ENCODE assay signal across 12 cellular contexts in genomic region chr14:51539571-51540037, GRCh38.
DNase-seq lines count a peak whose midpoint lies in the region; ATAC-seq and TF ChIP-seq lines count a peak whose summit lies in the region.
"Had no signal": no experiment of that assay in that cellular context is flagged by ENCODE, and none has a peak within 500 bp of the region (broad histone marks: within the 10 kb centered on the region; RNA-seq: fewer than 3 reads in every experiment).

No MANE protein-coding gene starts in this region.

- H3K36me3 Mint-ChIP-seq in activated CD4-positive, alpha-beta T cell treated with anti-CD3 and anti-CD28 coated beads, Interleukin-2, amount 10 ng/mL, durations not matched to agents 7 days and 5 days (ENCODE audit: low read depth): no peaks in the 10 kb centered on the region
- H3K36me3 Mint-ChIP-seq in glutamatergic neuron (ENCODE audit: unreplicated experiment): no peaks in the 10 kb centered on the region

- ATAC-seq in HG02840 (IDR thresholded peaks at IDR 0.05; ENCODE audit: low FRiP score, unreplicated experiment): no peak
- ATAC-seq: HepG2 had no signal

- no peaks in the 10 kb centered on the region for H3K4me1 Mint-ChIP-seq in activated CD4-positive, alpha-beta T cell treated with anti-CD3 and anti-CD28 coated beads, Interleukin-2, amount 10 ng/mL, durations not matched to agents 7 days and 5 days
- no peaks in the 10 kb centered on the region for H3K4me1 Mint-ChIP-seq in glutamatergic neuron (ENCODE audit: low read depth, unreplicated experiment)

- no peaks in the 10 kb centered on the region for H3K27me3 ChIP-seq in MM.1S (replicated peaks; ENCODE audit: insufficient read depth, low read length)
- H3K27me3 ChIP-seq: stomach had no signal

- POLR2A ChIA-PET in activated CD4-positive, alpha-beta T cell treated with anti-CD3 and anti-CD28 coated beads, Interleukin-2, amount 10 ng/mL, durations not matched to agents 7 days and 5 days (lab: Charles Lee): no interaction called here

- H3K79me2 ChIP-seq in MM.1S (ENCODE audit: low read length): no peaks in the 10 kb centered on the region

- CTCF ChIA-PET in activated CD4-positive, alpha-beta T cell treated with anti-CD3 and anti-CD28 coated beads, Interleukin-2, amount 10 ng/mL, durations not matched to agents 7 days and 5 days (lab: Charles Lee): interaction anchor here (3.4 kb wide), 1 partner anchor 11 kb away, joined by 8 read pairs; no protein-coding TSS in a partner anchor

- no peaks in the 10 kb centered on the region for H4K20me1 ChIP-seq in MM.1S (ENCODE audit: insufficient read depth, low read length)

- peaks cover 14% of the 10 kb centered on the region for H3K27me3 Mint-ChIP-seq in activated CD4-positive, alpha-beta T cell treated with anti-CD3 and anti-CD28 coated beads, Interleukin-2, amount 10 ng/mL, durations not matched to agents 7 days and 5 days
- peaks cover 2% of the 10 kb centered on the region for H3K27me3 Mint-ChIP-seq in glutamatergic neuron (ENCODE audit: unreplicated experiment)

- H3K4me3 Mint-ChIP-seq in activated CD4-positive, alpha-beta T cell treated with anti-CD3 and anti-CD28 coated beads, Interleukin-2, amount 10 ng/mL, durations not matched to agents 7 days and 5 days: no peak overlapping the region
- no peak overlapping the region for H3K4me3 Mint-ChIP-seq in glutamatergic neuron (ENCODE audit: unreplicated experiment)

- H3K9me2 ChIP-seq in MM.1S (replicated peaks; ENCODE audit: insufficient read depth, low read length): no peaks in the 10 kb centered on the region

- no peak overlapping the region for H3K9ac ChIP-seq in MM.1S (ENCODE audit: low read length)

- no peaks in the 10 kb centered on the region for H3K36me3 ChIP-seq in MM.1S (replicated peaks; ENCODE audit: insufficient read depth, low read length)
- H3K36me3 ChIP-seq: stomach had no signal

- no peak overlapping the region for H3K27ac ChIP-seq in MM.1S (ENCODE audit: low read length)
- H3K27ac ChIP-seq: C4-2B had no signal

- H3K4me3 ChIP-seq in AG09309 (ENCODE audit: control insufficient read depth, low read depth, low read length) (no peak overlapping the region), MM.1S (ENCODE audit: low read length) (no peak overlapping the region)
- H3K4me3 ChIP-seq: stomach had no signal

- no peak overlapping the region for H3K27ac Mint-ChIP-seq in activated CD4-positive, alpha-beta T cell treated with anti-CD3 and anti-CD28 coated beads, Interleukin-2, amount 10 ng/mL, durations not matched to agents 7 days and 5 days
- H3K27ac Mint-ChIP-seq in glutamatergic neuron (ENCODE audit: unreplicated experiment): no peak overlapping the region

- DNase-seq in AG09309 (ENCODE audit: low read depth) (peak; percentile 41), LHCN-M2 (ENCODE audit: low read depth) (peak; percentile 95), dedifferentiated amniotic fluid mesenchymal stem cell (ENCODE audit: extremely low spot score) (peak; percentile 63), left kidney (ENCODE audit: low read depth, low spot score) (peak; percentile 9), glutamatergic neuron (no peak), MM.1S (no peak)
- DNase-seq in activated CD4-positive, alpha-beta T cell treated with anti-CD3 and anti-CD28 coated beads, Interleukin-2, amount 10 ng/mL, durations not matched to agents 7 days and 5 days: no peak
- DNase-seq: activated T-cell treated with anti-CD3 and anti-CD28 coated beads for 4 hours, stomach had no signal

- H3K9me3 Mint-ChIP-seq in activated CD4-positive, alpha-beta T cell treated with anti-CD3 and anti-CD28 coated beads, Interleukin-2, amount 10 ng/mL, durations not matched to agents 7 days and 5 days: no peaks in the 10 kb centered on the region
- H3K9me3 Mint-ChIP-seq in glutamatergic neuron (ENCODE audit: unreplicated experiment): peaks cover 2% of the 10 kb centered on the region

- H3F3A ChIP-seq in MM.1S (ENCODE audit: insufficient read depth, low read length): no peaks in the 10 kb centered on the region

- no peak overlapping the region for H3K4me2 ChIP-seq in MM.1S (ENCODE audit: low read depth, low read length)

- no peak overlapping the region for H2AFZ ChIP-seq in MM.1S (ENCODE audit: low read length)

- no peaks in the 10 kb centered on the region for H3K4me1 ChIP-seq in MM.1S (ENCODE audit: low read length)

- TF ChIP-seq CTCF in AG09309 (IDR thresholded peaks at IDR 0.05; ENCODE audit: control insufficient read depth, insufficient read depth, low read depth, low read length, missing control alignments) (no peak), glutamatergic neuron (IDR thresholded peaks at IDR 0.05; ENCODE audit: partially characterized antibody, unreplicated experiment) (no peak), MM.1S (IDR thresholded peaks at IDR 0.05; ENCODE audit: low read length) (no peak)

- no peaks in the 10 kb centered on the region for H3K9me3 ChIP-seq in MM.1S (replicated peaks; ENCODE audit: insufficient read depth, low read length)

Comparison
In these comparisons a context has a peak if more than half of its experiments do, and no peak if none do; other contexts are left out.
1. DNase-seq: peak in AG09309 (single experiment), LHCN-M2 (single experiment), dedifferentiated amniotic fluid mesenchymal stem cell (single experiment) and left kidney (single experiment); none in activated CD4-positive, alpha-beta T cell treated with anti-CD3 and anti-CD28 coated beads, Interleukin-2, amount 10 ng/mL, durations not matched to agents 7 days and 5 days (single experiment), glutamatergic neuron (single experiment) and MM.1S (single experiment).